In genomic region chr19:45103625-45104319, GRCh38 we compare ENCODE assay signal across 9 cellular contexts. TPM values are rescaled to one million over a fixed set of nuclear protein-coding genes. Genes with fewer than 3 reads are reported as not detected.
DNase-seq lines count a peak whose midpoint lies in the region; ATAC-seq and TF ChIP-seq lines count a peak whose summit lies in the region.
"Had no signal": no experiment of that assay in that cellular context is flagged by ENCODE, and none has a peak within 500 bp of the region (broad histone marks: within the 10 kb centered on the region; RNA-seq: fewer than 3 reads in every experiment).

No MANE protein-coding gene starts in this region.

- no peak overlapping the region for H3T11ph ChIP-seq in H9 (ENCODE audit: low read length)

- no peaks in the 10 kb centered on the region for H3K27me3 Mint-ChIP-seq in H9 (ENCODE audit: low read depth)
- no peaks in the 10 kb centered on the region for H3K27me3 Mint-ChIP-seq in WTC11 (ENCODE audit: low read depth)
- H3K27me3 Mint-ChIP-seq in CD14-positive monocyte (ENCODE audit: low read depth in 3 of 3) = peaks cover 0 to 3% (median 0%) of the 10 kb centered on the region in 3 donors

- no peak overlapping the region for H3K4me2 ChIP-seq in H9 (ENCODE audit: insufficient read depth, insufficient read length, low read length)

- H3K9me3 Mint-ChIP-seq in H9 (no peaks in the 10 kb centered on the region; a peak in 1 of 5 replicates), WTC11 (no peaks in the 10 kb centered on the region), CD14-positive monocyte (no peaks in the 10 kb centered on the region)

- no peak overlapping the region for H3K9ac ChIP-seq in H9 (ENCODE audit: extremely low read depth, insufficient read length, low read length)

- CTCF ChIA-PET in A673 (lab: Charles Lee) (interaction anchor here (0.6 kb wide), 1 partner anchor 128 kb away, joined by 5 read pairs; no protein-coding TSS in a partner anchor), WTC11 (lab: Charles Lee) (interaction anchor here (0.6 to 3.0 kb wide), 8 partner anchors 9 to 61 kb away, joined by 3 to 11 read pairs (median 4); partner anchors contain the start of genes GEMIN7 and PPP1R37)

- H3K14ac ChIP-seq in H9 (ENCODE audit: insufficient read depth, low read length) = no peak overlapping the region; the same call in 1 of the 2 replicates

- H3K27ac ChIP-seq in A673 (ENCODE audit: low read depth, low read length, poor library complexity, severe bottlenecking) (no peak overlapping the region), H9 (ENCODE audit: insufficient read length, low read depth, low read length) (no peak overlapping the region)

- H3K27ac Mint-ChIP-seq in H9 (peak overlapping the region; percentile 46 to 86 (median 48)), WTC11 (peak overlapping the region; percentile 69; the same call in 1 of the 2 replicates), CD14-positive monocyte (peak overlapping the region in 2 of 7 donors; percentile 58)

- H3K4me1 ChIP-seq in A673 (ENCODE audit: insufficient read depth, low read length, poor library complexity, severe bottlenecking) (peaks cover 15% of the 10 kb centered on the region), H9 (ENCODE audit: insufficient read depth, low read length) (no peaks in the 10 kb centered on the region; the same call in 1 of the 2 replicates)

- H3K4ac ChIP-seq in H9 (ENCODE audit: low read depth, low read length) = no peak overlapping the region

- DNase-seq in A673 (ENCODE audit: low spot score) = peak; percentile 45
- no peak for DNase-seq in H9
- no peak for DNase-seq in WTC11 (ENCODE audit: low spot score)
- peak; percentile 76 for DNase-seq in kidney tubule cell (ENCODE audit: low spot score)
- DNase-seq in cerebellum (ENCODE audit: low spot score) = no peak
- DNase-seq in SHP77 treated with DMSO at 0.1 percent for 48 hours (lab: John Stamatoyannopoulos, UW) = no peak
- DNase-seq in CD14-positive monocyte (ENCODE audit: low spot score) = no peak
- DNase-seq: trophoblast cell had no signal

- peak overlapping the region; percentile 12 to 53; a peak in 4 of 5 replicates for H3K4me3 Mint-ChIP-seq in H9
- H3K4me3 Mint-ChIP-seq in WTC11 = no peak overlapping the region
- H3K4me3 Mint-ChIP-seq in CD14-positive monocyte = peak overlapping the region in 1 of 2 donors; percentile 66

- POLR2A ChIA-PET in A673 (lab: Charles Lee; ENCODE audit: low non-redundant PET) (no interaction called here), WTC11 (lab: Charles Lee) (interaction anchor here (1.3 to 1.6 kb wide), 2 partner anchors 11 to 12 kb away, joined by 3 to 6 read pairs; partner anchors contain the start of gene PPP1R37)

- H3K36me3 Mint-ChIP-seq in H9 (ENCODE audit: insufficient read depth in 1 of 3, low read depth in 3 of 3) = peaks cover 0 to 6% (median 4%) of the 10 kb centered on the region in 3 experiments; a peak in 2 of 7 replicates
- H3K36me3 Mint-ChIP-seq in WTC11 = no peaks in the 10 kb centered on the region
- peaks cover 5 to 10% of the 10 kb centered on the region in 2 donors for H3K36me3 Mint-ChIP-seq in CD14-positive monocyte

- no peak overlapping the region for H4K8ac ChIP-seq in H9 (replicated peaks; ENCODE audit: insufficient read length, low read depth, low read length)

- no peak overlapping the region for H2BK5ac ChIP-seq in H9 (ENCODE audit: insufficient read length, low read length)

- intact Hi-C loops in A673 (cut with micrococcal nuclease; ENCODE audit: unreplicated experiment) (no loop called here), CD14-positive monocyte (cut with micrococcal nuclease) (no loop called here)

- H3K36me3 ChIP-seq in A673 (ENCODE audit: insufficient read depth, low read length, poor library complexity, severe bottlenecking) = no peaks in the 10 kb centered on the region

- H3K79me2 ChIP-seq in H9 (ENCODE audit: insufficient read depth, low read length) = peaks cover 25% of the 10 kb centered on the region

- no peak overlapping the region for H3K4me3 ChIP-seq in A673 (ENCODE audit: low read depth, low read length, poor library complexity, severe bottlenecking)

- no peak overlapping the region for H3K18ac ChIP-seq in H9 (ENCODE audit: insufficient read length, low read depth, low read length)

- no peaks in the 10 kb centered on the region for H3K27me3 ChIP-seq in A673 (replicated peaks; ENCODE audit: insufficient read depth, low read depth, low read length, poor library complexity)
- no peaks in the 10 kb centered on the region for H3K27me3 ChIP-seq in H9 (ENCODE audit: insufficient read depth, low read length)

- no TSS peak for BruUV-seq in A673 (replicated peaks; lab: Mats Ljungman, UMichigan)

- H4K5ac ChIP-seq in H9 (ENCODE audit: insufficient read length, low read depth, low read length) = no peak overlapping the region

- TF ChIP-seq CTCF in A673 (conservative IDR thresholded peaks at IDR 0.05; ENCODE audit: low read depth, low read length) (no peak), H9 (conservative IDR thresholded peaks at IDR 0.05) (no peak), WTC11 (IDR thresholded peaks at IDR 0.05) (no peak), CD14-positive monocyte (IDR thresholded peaks at IDR 0.05) (no peak)

- H3K9me3 ChIP-seq in A673 (ENCODE audit: low read depth, low read length, poor library complexity, severe bottlenecking) = no peaks in the 10 kb centered on the region
- H3K9me3 ChIP-seq in H9 (ENCODE audit: control insufficient read depth, low read depth, low read length) = no peaks in the 10 kb centered on the region

- H2BK20ac ChIP-seq in H9 (ENCODE audit: low read depth, low read length, poor library complexity, severe bottlenecking) = no peak overlapping the region

- no peak overlapping the region for H3K23ac ChIP-seq in H9 (ENCODE audit: insufficient read length, low read depth, low read length)

- WGBS in H9 (ENCODE audit: extremely low coverage, insufficient read length, low lambda C conversion rate) = no CpG with 5 or more reads among the region's 22 CpGs

- no peak overlapping the region for H2BK15ac ChIP-seq in H9 (ENCODE audit: low read depth, low read length)

- no peak overlapping the region for H3K56ac ChIP-seq in H9 (ENCODE audit: insufficient read length, low read depth, low read length)

- H3K79me1 ChIP-seq in H9 (ENCODE audit: insufficient read depth, low read depth, low read length, poor library complexity, severe bottlenecking) = no peaks in the 10 kb centered on the region

- no peak overlapping the region for H4K91ac ChIP-seq in H9 (ENCODE audit: insufficient read length, low read depth, low read length)

- no peak overlapping the region for H2BK12ac ChIP-seq in H9 (ENCODE audit: insufficient read length, low read depth, low read length)

- H2AFZ ChIP-seq in H9 (ENCODE audit: low read length) = no peak overlapping the region

- peak; percentile 26 for ATAC-seq in WTC11
- ATAC-seq in GM21367 (IDR thresholded peaks at IDR 0.05; ENCODE audit: unreplicated experiment) = no peak

- H4K20me1 ChIP-seq in H9 (ENCODE audit: control insufficient read depth, insufficient read depth, insufficient read length) = no peaks in the 10 kb centered on the region

- H2BK120ac ChIP-seq in H9 (ENCODE audit: low read depth, low read length, poor library complexity, severe bottlenecking) = no peak overlapping the region

- no peaks in the 10 kb centered on the region for H3K23me2 ChIP-seq in H9 (ENCODE audit: insufficient read length, low read depth, low read length, poor library complexity, severe bottlenecking)

- H2AK5ac ChIP-seq in H9 (ENCODE audit: insufficient read length, low read length) = no peak overlapping the region

- peaks cover 58 to 62% of the 10 kb centered on the region in 2 experiments for H3K4me1 Mint-ChIP-seq in H9
- H3K4me1 Mint-ChIP-seq in WTC11 = peaks cover 36% of the 10 kb centered on the region
- peaks cover 28% of the 10 kb centered on the region for H3K4me1 Mint-ChIP-seq in CD14-positive monocyte

TF ChIP-seq in WTC11, 78 proteins besides CTCF, POLR2A, EP300 and RAD21 (continues in another document):
- no peak for TF ChIP-seq ELF4 (CRISPR knock-in tag; IDR thresholded peaks at IDR 0.05; ENCODE audit: low read depth)
- no peak for TF ChIP-seq KAT7 (CRISPR knock-in tag; IDR thresholded peaks at IDR 0.05; ENCODE audit: borderline replicate concordance)
- TF ChIP-seq MAX (CRISPR knock-in tag; IDR thresholded peaks at IDR 0.05) = no peak
- no peak for TF ChIP-seq TCF7 (CRISPR knock-in tag; IDR thresholded peaks at IDR 0.05; ENCODE audit: low read depth)
- TF ChIP-seq, protein P1, sequence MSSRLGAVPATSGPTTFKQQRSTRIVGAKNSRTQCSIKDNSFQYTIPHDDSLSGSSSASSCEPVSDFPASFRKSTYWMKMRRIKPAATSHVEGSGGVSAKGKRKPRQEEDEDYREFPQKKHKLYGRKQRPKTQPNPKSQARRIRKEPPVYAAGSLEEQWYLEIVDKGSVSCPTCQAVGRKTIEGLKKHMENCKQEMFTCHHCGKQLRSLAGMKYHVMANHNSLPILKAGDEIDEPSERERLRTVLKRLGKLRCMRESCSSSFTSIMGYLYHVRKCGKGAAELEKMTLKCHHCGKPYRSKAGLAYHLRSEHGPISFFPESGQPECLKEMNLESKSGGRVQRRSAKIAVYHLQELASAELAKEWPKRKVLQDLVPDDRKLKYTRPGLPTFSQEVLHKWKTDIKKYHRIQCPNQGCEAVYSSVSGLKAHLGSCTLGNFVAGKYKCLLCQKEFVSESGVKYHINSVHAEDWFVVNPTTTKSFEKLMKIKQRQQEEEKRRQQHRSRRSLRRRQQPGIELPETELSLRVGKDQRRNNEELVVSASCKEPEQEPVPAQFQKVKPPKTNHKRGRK (CRISPR knock-in tag; IDR thresholded peaks at IDR 0.05; ENCODE audit: borderline replicate concordance) = no peak
- no peak for TF ChIP-seq JUN (CRISPR knock-in tag; IDR thresholded peaks at IDR 0.05)

RNA-seq across cellular contexts. Expression of gene PPP1R37, which starts 10.8 kb away (rescaled TPM):
- total RNA-seq in A673 (2021) (33.6 and 34.0 TPM in 2 replicates), H9 (2021) (29.9 and 33.6 TPM in 2 replicates), WTC11 (2021) (34.5 to 35.9 TPM (median 35.4 TPM) in 3 replicates), cerebellum (19.5 TPM)
- polyA plus RNA-seq in CD14-positive monocyte = under 1 TPM; 0.10 to 0.22 TPM

RNA-seq across cellular contexts. Expression of gene GEMIN7, which starts 24.7 kb away (rescaled TPM):
- 34.0 and 34.5 TPM in 2 replicates for total RNA-seq in A673 (2021)
- 46.0 and 47.2 TPM in 2 replicates for total RNA-seq in H9 (2021)
- total RNA-seq in WTC11 (2021) = 55.0 to 60.3 TPM (median 55.3 TPM) in 3 replicates
- total RNA-seq in cerebellum = 9.1 TPM
- polyA plus RNA-seq in CD14-positive monocyte = 10 to 100 TPM; 67.6 to 83.4 TPM

RNA-seq across cellular contexts. Expression of gene ZNF296, which starts 27.5 kb away (rescaled TPM):
- total RNA-seq in A673 (2021) (2.9 and 3.0 TPM in 2 replicates), H9 (2021) (14.3 and 14.8 TPM in 2 replicates), WTC11 (2021) (13.4 to 14.8 TPM (median 13.8 TPM) in 3 replicates), cerebellum (0.45 TPM)
- 1 to 10 TPM; 3.8 to 6.5 TPM for polyA plus RNA-seq in CD14-positive monocyte

RNA-seq across cellular contexts. Expression of gene NKPD1, which starts 57.0 kb away (rescaled TPM):
- total RNA-seq in A673 (2021) (0.30 and 0.37 TPM in 2 replicates), H9 (2021) (0.17 and 0.46 TPM in 2 replicates), WTC11 (2021) (0.57 to 1.1 TPM (median 0.76 TPM) in 3 replicates), cerebellum (0.54 TPM)
- polyA plus RNA-seq in CD14-positive monocyte = not detected

Comparison
In these comparisons a context has a peak if more than half of its experiments do, and no peak if none do; other contexts are left out.
1. DNase-seq: peak in A673 (single experiment) and kidney tubule cell (single experiment); none in H9 (single experiment), WTC11 (single experiment), cerebellum (single experiment), SHP77 treated with DMSO at 0.1 percent for 48 hours (single experiment) and CD14-positive monocyte (single experiment).